Comparison of ENCODE assay signal across 8 cellular contexts in the genomic region with DNA sequence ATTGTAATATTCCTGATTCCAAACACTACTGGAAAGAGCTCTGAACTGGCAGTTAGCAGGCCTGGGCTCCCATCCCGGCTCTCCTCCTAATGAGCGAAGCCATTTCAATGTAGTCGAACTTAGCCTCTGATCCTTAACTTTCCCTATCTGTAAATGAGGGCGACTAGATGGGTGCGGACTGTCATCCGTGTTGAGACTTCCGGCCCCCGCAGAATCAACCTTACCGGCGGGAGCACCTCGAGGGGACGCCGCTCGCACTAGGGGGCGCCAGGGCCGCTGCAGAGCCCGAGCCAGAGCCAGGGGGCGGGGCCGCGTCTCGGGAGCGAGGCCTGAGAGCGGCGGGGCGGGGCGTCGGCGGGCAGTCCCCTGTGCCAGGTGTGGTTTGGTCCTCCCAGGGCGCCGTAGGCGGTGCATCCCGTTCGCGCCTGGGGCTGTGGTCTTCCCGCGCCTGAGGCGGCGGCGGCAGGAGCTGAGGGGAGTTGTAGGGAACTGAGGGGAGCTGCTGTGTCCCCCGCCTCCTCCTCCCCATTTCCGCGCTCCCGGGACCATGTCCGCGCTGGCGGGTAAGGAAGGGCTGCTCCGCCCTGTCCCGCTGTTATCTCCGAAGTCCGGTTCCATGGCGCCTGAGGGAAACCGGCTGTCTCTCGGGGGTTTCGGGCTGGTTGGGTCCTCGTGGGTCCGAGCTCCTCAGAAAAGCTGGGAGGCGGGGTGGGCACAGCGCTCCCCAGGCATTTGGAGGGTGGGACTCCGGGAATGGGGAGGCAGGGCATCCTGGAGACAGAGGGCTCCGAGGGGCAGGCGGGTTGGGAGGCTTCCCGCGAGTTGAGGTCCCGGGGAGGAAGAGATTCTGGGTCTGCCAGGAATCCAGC. TPM values are rescaled to one million over a fixed set of nuclear protein-coding genes. Genes with fewer than 3 reads are reported as not detected.
DNase-seq lines count a peak whose midpoint lies in the region; ATAC-seq and TF ChIP-seq lines count a peak whose summit lies in the region.

A gene (plus strand): TSS at position 437 of the 869 bp plus-strand sequence. CDS start 111 bp downstream, at position 548.

- H3K36me3 ChIP-seq in CD4-positive, CD25-positive, alpha-beta regulatory T cell (ENCODE audit: control insufficient read depth, insufficient read depth, low read length) = peaks cover 3% of the 10 kb centered on the region
- H3K36me3 ChIP-seq in liver (ENCODE audit: control insufficient read depth in 4 of 4, insufficient read depth in 3 of 4, low read depth in 1 of 4, low read length in 3 of 4) = no peaks in the 10 kb centered on the region

- peak within 1 kb of the TSS; percentile 87 for H3K4me3 ChIP-seq in CD4-positive, CD25-positive, alpha-beta regulatory T cell (ENCODE audit: low read depth, low read length)
- peak within 1 kb of the TSS; percentile 84 to 86 (median 85) for H3K4me3 ChIP-seq in liver (ENCODE audit: low read depth in 1 of 3, low read length in 3 of 3)

- no peaks in the 10 kb centered on the region for H3K9me3 Mint-ChIP-seq in CD4-positive, CD25-positive, alpha-beta regulatory T cell

- H3K4me1 ChIP-seq in CD4-positive, CD25-positive, alpha-beta regulatory T cell (ENCODE audit: control insufficient read depth, insufficient read depth, low read length, poor library complexity, severe bottlenecking) = peaks cover 60% of the 10 kb centered on the region
- H3K4me1 ChIP-seq in liver (ENCODE audit: control insufficient read depth in 4 of 4, insufficient read depth in 4 of 4, low read length in 3 of 4) = peaks cover 19 to 35% (median 27%) of the 10 kb centered on the region in 4 donors

- H3K9me3 ChIP-seq in CD4-positive, CD25-positive, alpha-beta regulatory T cell (ENCODE audit: control insufficient read depth in 2 of 2, low read length in 2 of 2) = no peaks in the 10 kb centered on the region
- H3K9me3 ChIP-seq in liver (ENCODE audit: control insufficient read depth in 4 of 4, low read length in 3 of 4) = no peaks in the 10 kb centered on the region

- TF ChIP-seq RAD21 in liver (IDR thresholded peaks at IDR 0.05) = peak; percentile 76 to 79

- WGBS in liver = 1% methylated on average over 64 of the region's 64 CpGs

- peak within 1 kb of the TSS; percentile 89 to 96 (median 90) for H3K4me3 Mint-ChIP-seq in CD4-positive, CD25-positive, alpha-beta regulatory T cell

- peak; percentile 62 for TF ChIP-seq CTCF in liver (IDR thresholded peaks at IDR 0.05; ENCODE audit: low read depth, low read length, missing input control)

- DNase-seq in CD4-positive, CD25-positive, alpha-beta regulatory T cell = peak; percentile 94 to 96 (median 96)
- peak; percentile 92 for DNase-seq in HK-2 (ENCODE audit: unreplicated experiment)
- DNase-seq in NCI-H82 (lab: John Stamatoyannopoulos, UW) = peak; percentile 95
- peak; percentile 99 for DNase-seq in activated CD4-positive, alpha-beta T cell treated with anti-CD3 and anti-CD28 coated beads, Interleukin-2, amount 50 U/mL, for 48 hours
- peak; percentile 75 to 93 for DNase-seq in dermis microvascular lymphatic vessel endothelial cell (ENCODE audit: low read depth in 2 of 2)
- DNase-seq in stimulated activated CD4-positive, alpha-beta T cell treated with anti-CD3 and anti-CD28 coated beads, Interleukin-4, amount 100 ng/mL, for 24 hours = peak; percentile 97

- peak within 1 kb of the TSS; percentile 42 to 79 for H3K9ac ChIP-seq in liver (ENCODE audit: low read depth in 1 of 2, low read length in 2 of 2)

- no peaks in the 10 kb centered on the region for H3K27me3 ChIP-seq in CD4-positive, CD25-positive, alpha-beta regulatory T cell (ENCODE audit: control insufficient read depth, insufficient read depth, low read length)
- no peaks in the 10 kb centered on the region for H3K27me3 ChIP-seq in liver (ENCODE audit: control insufficient read depth in 4 of 4, insufficient read depth in 4 of 4, low read length in 3 of 4)

- peaks cover 8% of the 10 kb centered on the region for H3K36me3 Mint-ChIP-seq in CD4-positive, CD25-positive, alpha-beta regulatory T cell

- peak within 1 kb of the TSS; percentile 72 to 98 (median 90) for H3K27ac Mint-ChIP-seq in CD4-positive, CD25-positive, alpha-beta regulatory T cell

- peaks cover 28 to 65% (median 41%) of the 10 kb centered on the region in 4 donors for H3K4me1 Mint-ChIP-seq in CD4-positive, CD25-positive, alpha-beta regulatory T cell

- peak; percentile 95 to 99 for ATAC-seq in CD4-positive, CD25-positive, alpha-beta regulatory T cell (ENCODE audit: low read depth in 2 of 2)
- ATAC-seq in GM19438 (IDR thresholded peaks at IDR 0.05; ENCODE audit: low read depth, unreplicated experiment) = peak; percentile 85

- peak within 1 kb of the TSS; percentile 80 for H3K27ac ChIP-seq in CD4-positive, CD25-positive, alpha-beta regulatory T cell (ENCODE audit: insufficient read depth, low read length, poor library complexity, severe bottlenecking)
- H3K27ac ChIP-seq in liver (ENCODE audit: low read depth in 1 of 2, low read length in 2 of 2) = peak within 1 kb of the TSS; percentile 75 to 87

- no peaks in the 10 kb centered on the region for H3K27me3 Mint-ChIP-seq in CD4-positive, CD25-positive, alpha-beta regulatory T cell

TF ChIP-seq in liver, 16 proteins besides CTCF, POLR2A, EP300 and RAD21:
- TF ChIP-seq RXRA (IDR thresholded peaks at IDR 0.05) = no peak
- peak; percentile 66 for TF ChIP-seq YY1 (IDR thresholded peaks at IDR 0.05)
- no peak for TF ChIP-seq TAF1 (conservative IDR thresholded peaks at IDR 0.05)
- TF ChIP-seq, protein P1, sequence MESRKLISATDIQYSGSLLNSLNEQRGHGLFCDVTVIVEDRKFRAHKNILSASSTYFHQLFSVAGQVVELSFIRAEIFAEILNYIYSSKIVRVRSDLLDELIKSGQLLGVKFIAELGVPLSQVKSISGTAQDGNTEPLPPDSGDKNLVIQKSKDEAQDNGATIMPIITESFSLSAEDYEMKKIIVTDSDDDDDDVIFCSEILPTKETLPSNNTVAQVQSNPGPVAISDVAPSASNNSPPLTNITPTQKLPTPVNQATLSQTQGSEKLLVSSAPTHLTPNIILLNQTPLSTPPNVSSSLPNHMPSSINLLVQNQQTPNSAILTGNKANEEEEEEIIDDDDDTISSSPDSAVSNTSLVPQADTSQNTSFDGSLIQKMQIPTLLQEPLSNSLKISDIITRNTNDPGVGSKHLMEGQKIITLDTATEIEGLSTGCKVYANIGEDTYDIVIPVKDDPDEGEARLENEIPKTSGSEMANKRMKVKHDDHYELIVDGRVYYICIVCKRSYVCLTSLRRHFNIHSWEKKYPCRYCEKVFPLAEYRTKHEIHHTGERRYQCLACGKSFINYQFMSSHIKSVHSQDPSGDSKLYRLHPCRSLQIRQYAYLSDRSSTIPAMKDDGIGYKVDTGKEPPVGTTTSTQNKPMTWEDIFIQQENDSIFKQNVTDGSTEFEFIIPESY (IDR thresholded peaks at IDR 0.05) = peak; percentile 57
- peak in 1 of 2 donors; percentile 6 for TF ChIP-seq HNF4A (conservative IDR thresholded peaks at IDR 0.05)
- TF ChIP-seq SP1 (IDR thresholded peaks at IDR 0.05) = peak; percentile 17
- peak in 1 of 2 donors; percentile 50 for TF ChIP-seq GABPA (IDR thresholded peaks at IDR 0.05 in 1 of 2, conservative IDR thresholded peaks at IDR 0.05 in 1 of 2)
TF ChIP-seq in liver: peak in this region for 5.

RNA-seq across cellular contexts. Expression of the gene that starts here (rescaled TPM):
- 42.4 TPM for total RNA-seq in CD4-positive, CD25-positive, alpha-beta regulatory T cell
- 10 to 100 TPM; 22.4 to 33.2 (median 24.9) TPM for polyA plus RNA-seq in CD4-positive, CD25-positive, alpha-beta regulatory T cell
- total RNA-seq in dermis microvascular lymphatic vessel endothelial cell = 75.9 and 78.9 TPM in 2 replicates
- 10 to 100 TPM; 13.6 to 39.2 TPM for total RNA-seq in liver
- polyA plus RNA-seq in liver = 10 to 100 TPM in 1 of 2 donors, 1 to 10 TPM in 1; 6.6 to 13.3 TPM

Comparison
In these comparisons a context has a peak if more than half of its experiments do, and no peak if none do; other contexts are left out.
1. Peak in every context shown above with its lines: DNase-seq, ATAC-seq, H3K4me3 ChIP-seq and H3K27ac ChIP-seq.